1 cellular context compared by ENCODE assay signal in genomic region chr11:28464252-28464867, GRCh38.
TF ChIP-seq lines count a peak whose summit lies in the region.

No MANE protein-coding gene starts in this region.

TF ChIP-seq in IMR-90, 13 proteins besides CTCF, POLR2A, EP300 and RAD21 (continued from another document):
- TF ChIP-seq USF2 (IDR thresholded peaks at IDR 0.05; ENCODE audit: low read depth, low read length): no peak
- TF ChIP-seq BHLHE40 (IDR thresholded peaks at IDR 0.05; ENCODE audit: low read depth, low read length): no peak
- no peak for TF ChIP-seq CEBPB (IDR thresholded peaks at IDR 0.05; ENCODE audit: low read depth, low read length)
- no peak for TF ChIP-seq RCOR1 (IDR thresholded peaks at IDR 0.05; ENCODE audit: insufficient replicate concordance, low read length)
- TF ChIP-seq CHD1 (IDR thresholded peaks at IDR 0.05; ENCODE audit: low read depth, low read length): no peak
- TF ChIP-seq MAFK (IDR thresholded peaks at IDR 0.05; ENCODE audit: low read depth, low read length): no peak
- TF ChIP-seq RFX5 (IDR thresholded peaks at IDR 0.05; ENCODE audit: low read depth, low read length): no peak
- TF ChIP-seq SMC3 (IDR thresholded peaks at IDR 0.05; ENCODE audit: low read depth, low read length): no peak
- TF ChIP-seq ELK1 (IDR thresholded peaks at IDR 0.05; ENCODE audit: borderline replicate concordance, low read depth, low read length): no peak
- TF ChIP-seq FOS (IDR thresholded peaks at IDR 0.05; ENCODE audit: low read depth, low read length): no peak
- TF ChIP-seq NFE2L2 (IDR thresholded peaks at IDR 0.05; ENCODE audit: low read depth, low read length): no peak
- TF ChIP-seq MAZ (IDR thresholded peaks at IDR 0.05; ENCODE audit: borderline replicate concordance, low read depth, low read length): no peak
